ENCODE assay signal across 19 cellular contexts in genomic region chr17:3556239-3556904, GRCh38. TPM values are rescaled to one million over a fixed set of nuclear protein-coding genes. Genes with fewer than 3 reads are reported as not detected.
A peak's percentile ranks its signal among the peaks of the same experiment; 100 is the strongest.
DNase-seq lines count a peak whose midpoint lies in the region; ATAC-seq, FAIRE-seq and TF ChIP-seq lines count a peak whose summit lies in the region.
"Had no signal": no experiment of that assay in that cellular context is flagged by ENCODE, and none has a peak within 500 bp of the region (broad histone marks: within the 10 kb centered on the region; RNA-seq: fewer than 3 reads in every experiment).

No MANE protein-coding gene starts in this region.

- no peak overlapping the region for H3K4me3 Mint-ChIP-seq in MCF 10A (ENCODE audit: unreplicated experiment)
- H3K4me3 Mint-ChIP-seq in stimulated activated naive B cell treated with anti-CD40 and anti-IgM and Interleukin-4, amounts not matched to agents 10 μg/mL and 1 μg/mL and 100 μg/mL, for 72 hours = peak overlapping the region; percentile 17 to 36

- no peak for ATAC-seq in stimulated activated naive B cell treated with anti-CD40 and anti-IgM and Interleukin-4, amounts not matched to agents 10 μg/mL and 1 μg/mL and 100 μg/mL, for 72 hours (replicated peaks)
- ATAC-seq in HG03025 (IDR thresholded peaks at IDR 0.05; ENCODE audit: low FRiP score, unreplicated experiment) = no peak
- ATAC-seq: Right ventricle myocardium inferior, SK-N-SH treated with all-trans-retinoic acid at 6 μM for 48 hours had no signal

- dilution Hi-C loops in mammary epithelial cell (cut with HindIII; ENCODE audit: low sequenced_read_pairs) (loop anchor here (5.0 kb wide), 2 partner anchors 41 to 91 kb away; no protein-coding TSS in a partner anchor), keratinocyte (cut with MboI; ENCODE audit: extremely low pct_ligation_motif_present, low sequenced_read_pairs) (no loop called here)

- no peak overlapping the region for H2AFZ ChIP-seq in mammary epithelial cell (ENCODE audit: low read depth, low read length)
- H2AFZ ChIP-seq in OCI-LY7 (ENCODE audit: low read length) = no peak overlapping the region
- H2AFZ ChIP-seq in keratinocyte (ENCODE audit: control insufficient read depth, low read length) = no peak overlapping the region
- H2AFZ ChIP-seq: PC-9 had no signal

- H3K27ac Mint-ChIP-seq in MCF 10A (ENCODE audit: low read depth, unreplicated experiment) = no peak overlapping the region
- H3K27ac Mint-ChIP-seq in stimulated activated naive B cell treated with anti-CD40 and anti-IgM and Interleukin-4, amounts not matched to agents 10 μg/mL and 1 μg/mL and 100 μg/mL, for 72 hours = peak overlapping the region; percentile 65

- TF ChIP-seq CTCF in mammary epithelial cell (conservative IDR thresholded peaks at IDR 0.05 in 1 of 2, IDR thresholded peaks at IDR 0.05 in 1 of 2; ENCODE audit: extremely low read depth in 1 of 2, insufficient read depth in 1 of 2, low read depth in 1 of 2, low read length in 2 of 2) (no peak), MCF 10A (IDR thresholded peaks at IDR 0.05; ENCODE audit: unreplicated experiment) (no peak), OCI-LY7 (conservative IDR thresholded peaks at IDR 0.05; ENCODE audit: low read length) (no peak), keratinocyte (optimal IDR thresholded peaks at IDR 0.05 in 1 of 3, IDR thresholded peaks at IDR 0.05 in 1 of 3, conservative IDR thresholded peaks at IDR 0.05 in 1 of 3; ENCODE audit: extremely low read depth in 1 of 3, insufficient read depth in 2 of 3, low read length in 3 of 3) (no peak)

- intact Hi-C loops in mammary epithelial cell (cut with micrococcal nuclease) = loop anchor here (5.0 kb wide), 1 partner anchor 111 kb away; the partner anchor contains the start of genes EMC6 and TAX1BP3
- intact Hi-C loops in MCF 10A (cut with micrococcal nuclease) = loop anchor here (5.0 kb wide), 1 partner anchor 81 kb away; the partner anchor contains the start of genes CTNS and SHPK
- intact Hi-C loops in OCI-LY7 (cut with micrococcal nuclease; ENCODE audit: unreplicated experiment) = no loop called here

- no peaks in the 10 kb centered on the region for H3K27me3 Mint-ChIP-seq in MCF 10A (ENCODE audit: insufficient read depth, unreplicated experiment)
- H3K27me3 Mint-ChIP-seq in stimulated activated naive B cell treated with anti-CD40 and anti-IgM and Interleukin-4, amounts not matched to agents 10 μg/mL and 1 μg/mL and 100 μg/mL, for 72 hours = peaks cover 18 to 25% of the 10 kb centered on the region in 2 donors

- H3K9me3 Mint-ChIP-seq in MCF 10A (ENCODE audit: unreplicated experiment) = no peaks in the 10 kb centered on the region
- H3K9me3 Mint-ChIP-seq in stimulated activated naive B cell treated with anti-CD40 and anti-IgM and Interleukin-4, amounts not matched to agents 10 μg/mL and 1 μg/mL and 100 μg/mL, for 72 hours = no peaks in the 10 kb centered on the region

- POLR2A ChIA-PET in MCF 10A (lab: Yijun Ruan, JAX) (no interaction called here), OCI-LY7 (lab: Charles Lee) (interaction anchor here (0.6 to 0.9 kb wide), 2 partner anchors 9 to 21 kb away, joined by 3 to 5 read pairs; no protein-coding TSS in a partner anchor)

- CTCF ChIA-PET in mammary epithelial cell (lab: Charles Lee; ENCODE audit: low non-redundant PET) (no interaction called here), MCF 10A (lab: Yijun Ruan, JAX) (interaction anchor here (0.7 kb wide), 1 partner anchor 29 kb away, joined by 3 read pairs; no protein-coding TSS in a partner anchor), OCI-LY7 (lab: Charles Lee; ENCODE audit: unreplicated experiment) (no interaction called here)

- no peak overlapping the region for H3K4me3 ChIP-seq in mammary epithelial cell (replicated peaks in 1 of 3; ENCODE audit: insufficient read depth in 1 of 3, low read depth in 2 of 3, low read length in 3 of 3)
- no peak overlapping the region for H3K4me3 ChIP-seq in OCI-LY7 (ENCODE audit: low read depth, low read length, poor library complexity, severe bottlenecking)
- peak overlapping the region; percentile 49 to 87 (median 71) for H3K4me3 ChIP-seq in keratinocyte (ENCODE audit: control insufficient read depth in 2 of 3, extremely low read depth in 1 of 3, insufficient read depth in 2 of 3, low read depth in 1 of 3, low read length in 3 of 3)
- H3K4me3 ChIP-seq: K562, PC-9 had no signal

- no peaks in the 10 kb centered on the region for H3K9me1 ChIP-seq in keratinocyte (ENCODE audit: control insufficient read depth, extremely low read depth, insufficient read depth, low read length)

- FAIRE-seq in keratinocyte (lab: Jason Lieb, UNC) = no peak
- FAIRE-seq: K562 had no signal

- H3K36me3 ChIP-seq in mammary epithelial cell (ENCODE audit: insufficient read depth, low read length) (no peaks in the 10 kb centered on the region), OCI-LY7 (ENCODE audit: insufficient read depth, low read length) (no peaks in the 10 kb centered on the region), keratinocyte (ENCODE audit: control insufficient read depth in 2 of 2, extremely low read depth in 1 of 2, insufficient read depth in 2 of 2, low read length in 2 of 2) (peaks cover 9 to 12% of the 10 kb centered on the region in 2 experiments)

- H3K27me3 ChIP-seq in mammary epithelial cell (ENCODE audit: insufficient read depth, low read length) (no peaks in the 10 kb centered on the region), keratinocyte (ENCODE audit: control insufficient read depth, extremely low read depth, insufficient read depth, low read length) (no peaks in the 10 kb centered on the region)

- no peaks in the 10 kb centered on the region for H3K9me2 ChIP-seq in OCI-LY7 (ENCODE audit: insufficient read depth, low read length)

- peaks cover 24% of the 10 kb centered on the region for H3K4me1 Mint-ChIP-seq in MCF 10A (ENCODE audit: insufficient read depth, unreplicated experiment)
- peaks cover 22 to 34% of the 10 kb centered on the region in 2 donors for H3K4me1 Mint-ChIP-seq in stimulated activated naive B cell treated with anti-CD40 and anti-IgM and Interleukin-4, amounts not matched to agents 10 μg/mL and 1 μg/mL and 100 μg/mL, for 72 hours

- 97% methylated on average over 11 of the region's 18 CpGs for WGBS in mammary epithelial cell (ENCODE audit: low coverage, missing lambda C conversion rate)

- BruUV-seq in mammary epithelial cell (replicated peaks; lab: Mats Ljungman, UMichigan) = no TSS peak
- BruUV-seq in MCF 10A (replicated peaks; lab: Mats Ljungman, UMichigan) = no TSS peak
- BruUV-seq in OCI-LY7 (replicated peaks; lab: Mats Ljungman, UMichigan) = no TSS peak

- H3K79me2 ChIP-seq in mammary epithelial cell (ENCODE audit: insufficient read depth, low read length) (no peaks in the 10 kb centered on the region), OCI-LY7 (ENCODE audit: insufficient read depth, low read depth, low read length) (no peaks in the 10 kb centered on the region), keratinocyte (ENCODE audit: control insufficient read depth, insufficient read depth, low read length) (peaks cover 9% of the 10 kb centered on the region)

- no peaks in the 10 kb centered on the region for H3K9me3 ChIP-seq in mammary epithelial cell (replicated peaks; ENCODE audit: insufficient read depth, low read length)
- no peaks in the 10 kb centered on the region for H3K9me3 ChIP-seq in OCI-LY7 (ENCODE audit: low read length)
- no peaks in the 10 kb centered on the region for H3K9me3 ChIP-seq in keratinocyte (ENCODE audit: control insufficient read depth, low read depth, low read length)

- peaks cover 6% of the 10 kb centered on the region for H3K36me3 Mint-ChIP-seq in MCF 10A (ENCODE audit: insufficient read depth, unreplicated experiment)
- H3K36me3 Mint-ChIP-seq in stimulated activated naive B cell treated with anti-CD40 and anti-IgM and Interleukin-4, amounts not matched to agents 10 μg/mL and 1 μg/mL and 100 μg/mL, for 72 hours = no peaks in the 10 kb centered on the region

- H3K9ac ChIP-seq in mammary epithelial cell (ENCODE audit: insufficient read depth, low read length) = no peak overlapping the region
- peak overlapping the region; percentile 85 for H3K9ac ChIP-seq in keratinocyte (ENCODE audit: control insufficient read depth, extremely low read depth, insufficient read depth, low read length)

- H3K27ac ChIP-seq in mammary epithelial cell (ENCODE audit: insufficient read depth, low read depth, low read length) (no peak overlapping the region), OCI-LY7 (ENCODE audit: low read depth, low read length, poor library complexity, severe bottlenecking) (no peak overlapping the region), keratinocyte (ENCODE audit: control insufficient read depth, insufficient read depth, low read length) (peak overlapping the region; percentile 98)
- H3K27ac ChIP-seq: PC-9 had no signal

- DNase-seq in mammary epithelial cell = no peak
- no peak for DNase-seq in MCF 10A (ENCODE audit: unreplicated experiment)
- DNase-seq in OCI-LY7 (ENCODE audit: low spot score) = no peak
- no peak for DNase-seq in keratinocyte (ENCODE audit: low read depth, low spot score)
- peak; percentile 8 for DNase-seq in stimulated activated naive B cell treated with anti-CD40 and anti-IgM and Interleukin-4, amounts not matched to agents 10 μg/mL and 1 μg/mL and 100 μg/mL, for 72 hours
- no peak for DNase-seq in activated CD8-positive, alpha-beta memory T cell treated with anti-CD3 and anti-CD28 coated beads for 24 hours
- DNase-seq in MV-4-11 (lab: John Stamatoyannopoulos, UW) = no peak
- DNase-seq: 8988T; Calu3; HCEC 1CT; NCI-H1092 treated with DMSO at 0.1 percent for 48 hours; NCI-H187; NCI-H69; NK-92 treated with Interleukin-12 subunit alpha and Interleukin-12 subunit beta, amount 100 ng/mL, for 24 hours; PC-9 had no signal

- H4K20me1 ChIP-seq in mammary epithelial cell (ENCODE audit: insufficient read depth, low read length) (no peaks in the 10 kb centered on the region), OCI-LY7 (ENCODE audit: insufficient read depth, low read length) (no peaks in the 10 kb centered on the region), keratinocyte (ENCODE audit: control insufficient read depth, extremely low read depth, insufficient read depth, low read length) (no peaks in the 10 kb centered on the region)

- in situ Hi-C loops in mammary epithelial cell (cut with MboI; ENCODE audit: low sequenced_read_pairs in 2 of 2) = no loop called here

- H3K4me2 ChIP-seq in mammary epithelial cell (ENCODE audit: insufficient read depth, low read depth, low read length) (peak overlapping the region; percentile 77), OCI-LY7 (ENCODE audit: low read length) (0 out of 2 replicates have a peak overlapping the region, but pooled peaks have one; percentile 4), keratinocyte (ENCODE audit: control insufficient read depth, extremely low read depth, insufficient read depth, low read depth, low read length) (peak overlapping the region; percentile 90)

- H3K4me1 ChIP-seq in mammary epithelial cell (ENCODE audit: insufficient read depth, low read length) (peaks cover 27% of the 10 kb centered on the region), OCI-LY7 (ENCODE audit: insufficient read depth, low read length, poor library complexity, severe bottlenecking) (peaks cover 33% of the 10 kb centered on the region), keratinocyte (ENCODE audit: control insufficient read depth, extremely low read depth, insufficient read depth, low read length) (peaks cover 30% of the 10 kb centered on the region)

RNA-seq across cellular contexts. Expression of gene TRPV3, which starts 1.2 kb away (rescaled TPM):
- 1 to 10 TPM in 1 of 2 donors, under 1 TPM in 1; 0.33 to 7.5 TPM for total RNA-seq in mammary epithelial cell
- 1.4 TPM for polyA plus RNA-seq in mammary epithelial cell
- 15.0 TPM for polyA minus RNA-seq in mammary epithelial cell
- 4.4 and 5.4 TPM in 2 replicates for total RNA-seq in MCF 10A (2022)
- not detected in 2 replicates for total RNA-seq in OCI-LY7 (2014; rRNA removed; shearing (Covaris generic))
- total RNA-seq in OCI-LY7 (2022) = 0.06 TPM in 1 of 2 replicates, not detected in the other
- polyA plus RNA-seq in keratinocyte = 5.8 to 16.6 TPM (median 9.4 TPM) in 3 replicates
- polyA plus RNA-seq in keratinocyte (2011; ENCODE audit: low read depth) = 13.8 TPM
- 4.5 and 4.9 TPM in 2 replicates for polyA plus RNA-seq in keratinocyte (2011; cell fraction: cytosol; rRNA removed)
- polyA plus RNA-seq in keratinocyte (2011; cell fraction: nucleus; rRNA removed) = 38.6 and 44.7 TPM in 2 replicates
- 4.9 and 18.8 TPM in 2 replicates for polyA plus RNA-seq in keratinocyte (2012; ENCODE audit: low replicate concordance)
- 18.8 to 26.3 TPM (median 25.5 TPM) in 3 replicates for polyA minus RNA-seq in keratinocyte
- polyA minus RNA-seq in keratinocyte (2011; cell fraction: cytosol; rRNA and poly(A)+ RNA removed) = 5.6 TPM
- 26.2 and 33.7 TPM in 2 replicates for polyA minus RNA-seq in keratinocyte (2011; cell fraction: nucleus; rRNA and poly(A)+ RNA removed)

RNA-seq across cellular contexts. Expression of gene TRPV1, which starts 52.8 kb away (rescaled TPM):
- total RNA-seq in mammary epithelial cell (1 to 10 TPM; 1.3 to 3.4 TPM), MCF 10A (2022) (2.7 and 5.4 TPM in 2 replicates), OCI-LY7 (2022) (2.9 and 4.5 TPM in 2 replicates)
- polyA plus RNA-seq in mammary epithelial cell (1.3 TPM), keratinocyte (1.3 to 2.2 TPM (median 1.5 TPM) in 3 replicates)
- polyA minus RNA-seq in mammary epithelial cell (1.5 TPM), keratinocyte (1.2 to 4.6 TPM (median 3.4 TPM) in 3 replicates)
- 2.2 and 2.7 TPM in 2 replicates for total RNA-seq in OCI-LY7 (2014; rRNA removed; shearing (Covaris generic))
- 1.6 TPM for polyA plus RNA-seq in keratinocyte (2011; ENCODE audit: low read depth)
- polyA plus RNA-seq in keratinocyte (2011; cell fraction: cytosol; rRNA removed) = 0.70 and 0.85 TPM in 2 replicates
- polyA plus RNA-seq in keratinocyte (2011; cell fraction: nucleus; rRNA removed) = 7.6 and 10.0 TPM in 2 replicates
- polyA plus RNA-seq in keratinocyte (2012; ENCODE audit: low replicate concordance) = 0.87 and 2.2 TPM in 2 replicates
- 0.58 TPM for polyA minus RNA-seq in keratinocyte (2011; cell fraction: cytosol; rRNA and poly(A)+ RNA removed)
- 2.7 and 4.2 TPM in 2 replicates for polyA minus RNA-seq in keratinocyte (2011; cell fraction: nucleus; rRNA and poly(A)+ RNA removed)

Comparison
In these comparisons a context has a peak if more than half of its experiments do, and no peak if none do; other contexts are left out.
1. H3K4me2 ChIP-seq: peak in every context shown above with its lines; median percentile 90 in keratinocyte; 77 in mammary epithelial cell; 4 in OCI-LY7.
2. H3K4me3 ChIP-seq: peak in keratinocyte (3 of 3); none in mammary epithelial cell (0 of 3) and OCI-LY7 (single experiment).